1 cellular context compared by ENCODE assay signal in genomic region chr11:67483498-67483798, GRCh38.
A peak's percentile ranks its signal among the peaks of the same experiment; 100 is the strongest.
TF ChIP-seq lines count a peak whose summit lies in the region.

No MANE protein-coding gene starts in this region.

TF ChIP-seq in K562, 482 proteins besides CTCF, POLR2A, EP300 and RAD21 (continued from another document):
- TF ChIP-seq MGA (IDR thresholded peaks at IDR 0.05), result no peak
- TF ChIP-seq ZNF76 (CRISPR knock-in tag; IDR thresholded peaks at IDR 0.05; ENCODE audit: borderline replicate concordance), result 0 out of 2 replicates have a peak, but pooled peaks have one; percentile 7
TF ChIP-seq in K562: peak in this region for 15.
